33 cellular contexts compared by ENCODE assay signal in genomic region chr2:167504695-167505094, GRCh38.
"Had no signal": no experiment of that assay in that cellular context is flagged by ENCODE, and none has a peak within 500 bp of the region (broad histone marks: within the 10 kb centered on the region; RNA-seq: fewer than 3 reads in every experiment).

No MANE protein-coding gene starts in this region.

- H3K9me3 ChIP-seq: adrenal gland, body of pancreas, breast epithelium had no signal

- H3K27ac ChIP-seq: adrenal gland, body of pancreas, breast epithelium, KMS-11, PC-9, RWPE1, VCaP had no signal

- H3K36me3 ChIP-seq: adrenal gland, breast epithelium had no signal

- H3K4me3 ChIP-seq: adrenal gland, body of pancreas, breast epithelium, PC-9 had no signal

- H3K27me3 ChIP-seq: adrenal gland, body of pancreas, breast epithelium had no signal

- H3K4me1 ChIP-seq: adrenal gland, body of pancreas, breast epithelium had no signal

- DNase-seq: activated B cell treated with CpG ODN at 0.5 μM for 24 hours; activated CD4-positive, alpha-beta memory T cell treated with anti-CD3 and anti-CD28 coated beads for 36 hours; activated CD4-positive, alpha-beta T cell treated with anti-CD3 and anti-CD28 coated beads for 4 hours; activated CD4-positive, alpha-beta T cell treated with anti-CD3 and anti-CD28 coated beads, Interleukin-2, amount 50 U/mL, for 1 hour; activated CD4-positive, CD25-positive, alpha-beta regulatory T cell treated with anti-CD3 and anti-CD28 coated beads, Interleukin-2, amount 50 U/mL, for 72 hours; activated CD8-positive, alpha-beta memory T cell treated with anti-CD3 and anti-CD28 coated beads, Interleukin-2, amount 50 U/mL, for 4 hours; activated gamma-delta T cell treated with Interleukin-2 at 50 U/mL for 16 hours; activated naive CD4-positive, alpha-beta T cell treated with anti-CD3 and anti-CD28 coated beads for 36 hours; activated T-cell treated with anti-CD3 and anti-CD28 coated beads for 4 hours; activated T-cell treated with anti-CD3 and anti-CD28 coated beads, Interleukin-2, amount 50 U/mL, for 4 hours; adrenal gland; body of pancreas; caudate nucleus; cerebellar nuclear complex; cortex of kidney; MM.1S; MV-4-11; NCI-H1092 treated with DMSO at 0.1 percent for 48 hours; NCI-H1694; NCI-H1930; NCI-H2081 treated with DMSO at 0.1 percent for 48 hours; NCI-H2171 treated with DMSO at 0.1 percent for 48 hours; PC-9; Right ventricle myocardium superior; SW 1271; T-helper 1 cell; T-helper 2 cell; T-helper 9 cell had no signal

- ATAC-seq: activated naive CD4-positive, alpha-beta T cell treated with anti-CD3 and anti-CD28 coated beads, Interleukin-2, amount 50 U/mL, for 72 hours; activated T-cell treated with anti-CD3 and anti-CD28 coated beads, Interleukin-2, amount 50 U/mL, for 4 hours; body of pancreas had no signal
